12 cellular contexts compared by ENCODE assay signal in the genomic region with DNA sequence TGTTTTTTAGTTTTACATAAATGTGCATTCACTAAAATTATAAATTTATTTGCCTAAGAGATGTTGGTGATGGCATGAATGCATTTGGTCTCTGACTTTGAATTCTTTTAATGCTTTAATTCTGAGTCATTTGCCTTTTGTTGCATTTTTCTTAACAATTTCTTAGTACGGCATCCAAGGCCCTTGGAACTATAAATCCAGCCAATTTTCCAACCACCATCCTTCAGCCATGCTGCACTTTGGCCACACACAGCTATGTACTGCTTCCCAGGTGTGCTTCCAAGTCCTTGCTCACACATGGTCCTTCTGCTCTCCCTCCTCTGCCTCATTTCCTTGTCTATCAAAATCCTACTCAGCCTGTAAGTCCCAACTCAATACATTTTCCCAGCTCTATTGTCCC.
DNase-seq lines count a peak whose midpoint lies in the region; ATAC-seq and TF ChIP-seq lines count a peak whose summit lies in the region.
"Had no signal": no experiment of that assay in that cellular context is flagged by ENCODE, and none has a peak within 500 bp of the region (broad histone marks: within the 10 kb centered on the region; RNA-seq: fewer than 3 reads in every experiment).

No MANE protein-coding gene starts in this region.

- H3K9me3 ChIP-seq in prostate gland, result no peaks in the 10 kb centered on the region
- H3K9me3 ChIP-seq in ovary, result no peaks in the 10 kb centered on the region
- H3K9me3 ChIP-seq: spleen had no signal

- TF ChIP-seq EP300 in ovary (IDR thresholded peaks at IDR 0.05), result no peak

- no peak for TF ChIP-seq POLR2A in prostate gland (IDR thresholded peaks at IDR 0.05)
- no peak for TF ChIP-seq POLR2A in ovary (IDR thresholded peaks at IDR 0.05)

- WGBS in prostate gland, result 43% methylated on average over 1 of the region's 1 CpG
- WGBS in ovary, 3 donors, result 11 to 13% (median 13%) methylated on average over 1 of the region's 1 CpG

- H3K27me3 ChIP-seq in BJ (ENCODE audit: control insufficient read depth, insufficient read depth, low read length) (no peaks in the 10 kb centered on the region), prostate gland (replicated peaks; ENCODE audit: insufficient read depth) (no peaks in the 10 kb centered on the region), ovary (no peaks in the 10 kb centered on the region)
- H3K27me3 ChIP-seq: spleen had no signal

- ATAC-seq in GM18858 (IDR thresholded peaks at IDR 0.05; ENCODE audit: unreplicated experiment), result no peak
- ATAC-seq: K562 had no signal

- intact Hi-C loops in prostate gland (cut with DNase I), result no loop called here
- intact Hi-C loops in ovary (cut with DNase I), result loop anchor here in 1 of 4 donors (10.0 kb wide), 1 partner anchor 88 kb away; no protein-coding TSS in a partner anchor

- H3K27ac ChIP-seq in prostate gland, result peak overlapping the region; percentile 2 to 40
- H3K27ac ChIP-seq in ovary, result no peak overlapping the region
- H3K27ac ChIP-seq: spleen had no signal

- peak; percentile 51 for DNase-seq in BJ (ENCODE audit: low read depth)
- DNase-seq in NCI-H226, result peak; percentile 68
- peak; percentile 64 for DNase-seq in dedifferentiated amniotic fluid mesenchymal stem cell (ENCODE audit: extremely low spot score)
- DNase-seq in prostate gland (ENCODE audit: low spot score), result no peak
- no peak for DNase-seq in ovary
- DNase-seq in NCI-H1092 (lab: John Stamatoyannopoulos, UW), result no peak
- no peak for DNase-seq in activated CD8-positive, alpha-beta memory T cell treated with anti-CD3 and anti-CD28 coated beads for 24 hours
- DNase-seq: activated CD4-positive, alpha-beta memory T cell treated with anti-CD3 and anti-CD28 coated beads for 36 hours; NCI-H526; spleen had no signal

- H3K36me3 ChIP-seq in BJ (ENCODE audit: control insufficient read depth, insufficient read depth, low read length), result no peaks in the 10 kb centered on the region
- no peaks in the 10 kb centered on the region for H3K36me3 ChIP-seq in prostate gland
- no peaks in the 10 kb centered on the region for H3K36me3 ChIP-seq in ovary

- H3K4me3 ChIP-seq in BJ (ENCODE audit: low read depth, low read length), result no peak overlapping the region
- no peak overlapping the region for H3K4me3 ChIP-seq in prostate gland
- no peak overlapping the region for H3K4me3 ChIP-seq in ovary
- H3K4me3 ChIP-seq: K562, spleen had no signal

- TF ChIP-seq CTCF in BJ (IDR thresholded peaks at IDR 0.05; ENCODE audit: insufficient read depth, low read depth, low read length) (no peak), prostate gland (IDR thresholded peaks at IDR 0.05) (no peak), ovary (IDR thresholded peaks at IDR 0.05) (no peak)

- H3K4me1 ChIP-seq in prostate gland (replicated peaks) (peaks cover 34% of the 10 kb centered on the region), ovary (ENCODE audit: insufficient read depth) (peaks cover 23% of the 10 kb centered on the region)

- CTCF ChIA-PET in BJ (lab: Yijun Ruan, JAX), result interaction anchor here (0.6 to 1.8 kb wide), 4 partner anchors 18 to 230 kb away, joined by 3 to 4 read pairs (median 4); no protein-coding TSS in a partner anchor

- POLR2A ChIA-PET in BJ (lab: Charles Lee), result interaction anchor here (1.6 kb wide), 1 partner anchor 8 kb away, joined by 5 read pairs; no protein-coding TSS in a partner anchor

Comparison
In these comparisons a context has a peak if more than half of its experiments do, and no peak if none do; other contexts are left out.
1. DNase-seq: peak in BJ (single experiment), NCI-H226 (single experiment) and dedifferentiated amniotic fluid mesenchymal stem cell (single experiment); none in prostate gland (single experiment), ovary (0 of 5), NCI-H1092 (single experiment) and activated CD8-positive, alpha-beta memory T cell treated with anti-CD3 and anti-CD28 coated beads for 24 hours (single experiment).
2. H3K27ac ChIP-seq: peak in prostate gland (2 of 2); none in ovary (0 of 2).